Comparison of ENCODE assay signal across 8 cellular contexts in the genomic region with DNA sequence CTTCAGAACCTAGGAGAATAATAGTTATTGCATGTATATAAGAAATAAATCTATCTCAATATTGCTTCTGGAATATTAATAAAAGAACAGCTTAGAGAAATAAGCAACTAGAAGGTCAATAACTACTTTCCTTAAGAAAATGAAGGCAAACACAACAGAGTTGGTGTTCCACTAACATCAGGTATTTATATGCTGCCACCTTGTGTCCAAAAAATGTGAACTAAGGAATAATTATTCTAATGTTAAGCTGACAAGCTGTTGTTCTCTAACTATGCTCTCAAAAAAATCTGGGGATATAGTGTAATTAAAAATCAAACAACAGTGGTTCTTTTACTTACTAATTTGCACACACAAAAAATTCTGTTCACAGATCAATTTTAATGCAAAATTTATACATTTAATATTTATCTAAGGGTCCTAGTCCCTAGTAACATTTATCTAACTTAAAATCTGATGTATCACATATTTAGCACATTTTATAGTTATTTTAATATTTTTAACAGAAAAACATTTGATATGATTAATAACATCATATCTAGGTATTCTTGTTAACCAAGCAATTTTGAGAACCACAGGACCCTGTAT. TPM values are rescaled to one million over a fixed set of nuclear protein-coding genes. Genes with fewer than 3 reads are reported as not detected.
A peak's percentile ranks its signal among the peaks of the same experiment; 100 is the strongest.
DNase-seq lines count a peak whose midpoint lies in the region; ATAC-seq and TF ChIP-seq lines count a peak whose summit lies in the region.

No MANE protein-coding gene starts in this region.

- TF ChIP-seq CTCF in Caco-2 (IDR thresholded peaks at IDR 0.05; ENCODE audit: insufficient read depth in 1 of 2, low read depth in 1 of 2, low read length in 1 of 2, severe bottlenecking in 1 of 2, unreplicated experiment in 1 of 2) (peak; percentile 44 to 50), fibroblast of pulmonary artery (IDR thresholded peaks at IDR 0.05; ENCODE audit: low read length, missing control alignments) (peak; percentile 52), parathyroid adenoma (IDR thresholded peaks at IDR 0.05) (peak; percentile 31), lower leg skin (IDR thresholded peaks at IDR 0.05) (no peak)

- H3K9me3 Mint-ChIP-seq in Caco-2 (ENCODE audit: unreplicated experiment) = no peaks in the 10 kb centered on the region

- intact Hi-C loops in Caco-2 (cut with micrococcal nuclease; ENCODE audit: unreplicated experiment) (loop anchor here (1.0 kb wide), 4 partner anchors 11 to 542 kb away; no protein-coding TSS in a partner anchor), lower leg skin (cut with DNase I; ENCODE audit: low total_unique reads) (loop anchor here (10.0 kb wide), 1 partner anchor 545 kb away; no protein-coding TSS in a partner anchor)

- ATAC-seq in GM19463 (IDR thresholded peaks at IDR 0.05; ENCODE audit: unreplicated experiment) = peak; percentile 75

- H3K4me1 Mint-ChIP-seq in Caco-2 (ENCODE audit: low read depth, unreplicated experiment) = no peaks in the 10 kb centered on the region

- H3K27me3 Mint-ChIP-seq in Caco-2 (ENCODE audit: insufficient read depth, unreplicated experiment) = no peaks in the 10 kb centered on the region

- no peak for TF ChIP-seq POLR2A in lower leg skin (IDR thresholded peaks at IDR 0.05)

- CTCF ChIA-PET in Caco-2 (lab: Charles Lee) = interaction anchor here (1.2 to 1.8 kb wide), 5 partner anchors 21 to 545 kb away, joined by 3 to 17 read pairs (median 6); a partner anchor contains a TSS

- H3K79me2 ChIP-seq in parathyroid adenoma = no peaks in the 10 kb centered on the region

- H3K27me3 ChIP-seq in Caco-2 (replicated peaks; ENCODE audit: control insufficient read depth, insufficient read depth, low read length) (no peaks in the 10 kb centered on the region), parathyroid adenoma (ENCODE audit: control insufficient read depth, insufficient read depth, low read length) (no peaks in the 10 kb centered on the region)

- H3K36me3 ChIP-seq in Caco-2 (ENCODE audit: control insufficient read depth, insufficient read depth, low read length) (no peaks in the 10 kb centered on the region), SK-N-MC (ENCODE audit: insufficient read depth, low read length) (peaks cover 48% of the 10 kb centered on the region), parathyroid adenoma (ENCODE audit: control insufficient read depth, insufficient read depth, low read length) (no peaks in the 10 kb centered on the region)

- H3K4me3 ChIP-seq in Caco-2 (ENCODE audit: low read depth, low read length) (no peak overlapping the region), SK-N-MC (no peak overlapping the region), fibroblast of pulmonary artery (replicated peaks; ENCODE audit: low read depth, low read length) (no peak overlapping the region), parathyroid adenoma (ENCODE audit: low read depth, low read length) (no peak overlapping the region), lower leg skin (ENCODE audit: low read depth, poor library complexity, severe bottlenecking) (no peak overlapping the region)

- POLR2A ChIA-PET in Caco-2 (lab: Charles Lee) = interaction anchor here (0.8 kb wide), 1 partner anchor 211 kb away, joined by 3 read pairs; a partner anchor contains a TSS

- H3K4me1 ChIP-seq in Caco-2 = no peaks in the 10 kb centered on the region
- no peaks in the 10 kb centered on the region for H3K4me1 ChIP-seq in parathyroid adenoma

- H2AFZ ChIP-seq in parathyroid adenoma = no peak overlapping the region

- H3K27ac ChIP-seq in SK-N-MC (no peak overlapping the region), parathyroid adenoma (no peak overlapping the region)

- BruUV-seq in Caco-2 (replicated peaks; lab: Mats Ljungman, UMichigan) = no TSS peak

- H3K36me3 Mint-ChIP-seq in Caco-2 (ENCODE audit: insufficient read depth, unreplicated experiment) = peaks cover 6% of the 10 kb centered on the region

- H3K4me3 Mint-ChIP-seq in Caco-2 (ENCODE audit: unreplicated experiment) = no peak overlapping the region

- no peaks in the 10 kb centered on the region for H3K9me3 ChIP-seq in Caco-2
- no peaks in the 10 kb centered on the region for H3K9me3 ChIP-seq in SK-N-MC (ENCODE audit: low read depth, low read length)
- no peaks in the 10 kb centered on the region for H3K9me3 ChIP-seq in parathyroid adenoma (ENCODE audit: control insufficient read depth, low read length)

- H3K4me2 ChIP-seq in parathyroid adenoma (ENCODE audit: low read length) = no peak overlapping the region

- no peak overlapping the region for H3K9ac ChIP-seq in SK-N-MC (ENCODE audit: insufficient read length)
- H3K9ac ChIP-seq in parathyroid adenoma = no peak overlapping the region

- peak in 1 of 2 experiments; percentile 63 for DNase-seq in Caco-2
- peak; percentile 48 to 57 for DNase-seq in Kasumi-1 (lab: John Stamatoyannopoulos, UW)
- peak; percentile 24 for DNase-seq in SK-N-MC (ENCODE audit: low read depth, low spot score)
- peak; percentile 87 for DNase-seq in fibroblast of pulmonary artery (ENCODE audit: low read depth)
- no peak for DNase-seq in NK-92 (lab: John Stamatoyannopoulos, UW; ENCODE audit: unreplicated experiment)
- DNase-seq in lower leg skin (ENCODE audit: low spot score in 2 of 2) = no peak

- H3K27ac Mint-ChIP-seq in Caco-2 (ENCODE audit: unreplicated experiment) = no peak overlapping the region

RNA-seq across cellular contexts. Expression of a gene that starts 39.6 kb away (rescaled TPM):
- total RNA-seq in Caco-2 (2022) = 49.6 and 49.9 TPM in 2 replicates
- total RNA-seq in lower leg skin = 10 to 100 TPM; 25.5 to 57.9 (median 37.7) TPM

RNA-seq across cellular contexts. Expression of a gene that starts 39.9 kb away (rescaled TPM):
- total RNA-seq in Caco-2 (2022) = 49.2 and 50.0 TPM in 2 replicates
- 100 to 1,000 TPM in 1 of 4 donors, 10 to 100 TPM in 3; 40.3 to 106 (median 64.4) TPM for total RNA-seq in lower leg skin

Comparison
In these comparisons a context has a peak if more than half of its experiments do, and no peak if none do; other contexts are left out.
1. DNase-seq: peak in Kasumi-1 (2 of 2), SK-N-MC (single experiment) and fibroblast of pulmonary artery (single experiment); none in NK-92 (single experiment) and lower leg skin (0 of 2).
2. CTCF ChIP-seq: peak in Caco-2 (2 of 2), fibroblast of pulmonary artery (single experiment) and parathyroid adenoma (single experiment); none in lower leg skin (0 of 3).